1 cellular context compared by ENCODE assay signal in the genomic region with DNA sequence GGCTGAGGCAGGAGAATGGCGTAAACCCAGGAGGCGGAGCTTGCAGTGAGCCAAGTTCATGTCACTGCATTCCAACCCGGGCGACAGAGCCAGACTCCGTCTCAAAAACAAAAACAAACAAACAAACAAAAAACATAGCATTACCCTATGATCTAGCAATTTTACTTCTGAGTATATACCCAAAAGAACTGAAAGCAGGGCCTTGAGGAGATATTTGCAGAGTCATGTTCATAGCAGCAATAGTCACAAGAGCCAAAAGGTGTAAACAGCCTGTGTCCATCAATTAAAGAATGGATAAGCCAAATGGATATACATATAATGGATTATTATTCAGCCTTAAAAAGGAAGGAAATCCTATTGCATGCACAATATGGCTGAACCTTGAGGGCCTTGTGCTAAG.
TF ChIP-seq lines count a peak whose summit lies in the region.

No MANE protein-coding gene starts in this region.

TF ChIP-seq in K562, 482 proteins besides CTCF, POLR2A, EP300 and RAD21 (continued from another document):
- TF ChIP-seq RERE (CRISPR knock-in tag; IDR thresholded peaks at IDR 0.05; ENCODE audit: borderline replicate concordance) = no peak
- peak; percentile 18; the same call in 1 of the 2 replicates for TF ChIP-seq NFE2L1 (tag; IDR thresholded peaks at IDR 0.05; ENCODE audit: borderline replicate concordance, low read depth)
